24 cellular contexts compared by ENCODE assay signal in the genomic region with DNA sequence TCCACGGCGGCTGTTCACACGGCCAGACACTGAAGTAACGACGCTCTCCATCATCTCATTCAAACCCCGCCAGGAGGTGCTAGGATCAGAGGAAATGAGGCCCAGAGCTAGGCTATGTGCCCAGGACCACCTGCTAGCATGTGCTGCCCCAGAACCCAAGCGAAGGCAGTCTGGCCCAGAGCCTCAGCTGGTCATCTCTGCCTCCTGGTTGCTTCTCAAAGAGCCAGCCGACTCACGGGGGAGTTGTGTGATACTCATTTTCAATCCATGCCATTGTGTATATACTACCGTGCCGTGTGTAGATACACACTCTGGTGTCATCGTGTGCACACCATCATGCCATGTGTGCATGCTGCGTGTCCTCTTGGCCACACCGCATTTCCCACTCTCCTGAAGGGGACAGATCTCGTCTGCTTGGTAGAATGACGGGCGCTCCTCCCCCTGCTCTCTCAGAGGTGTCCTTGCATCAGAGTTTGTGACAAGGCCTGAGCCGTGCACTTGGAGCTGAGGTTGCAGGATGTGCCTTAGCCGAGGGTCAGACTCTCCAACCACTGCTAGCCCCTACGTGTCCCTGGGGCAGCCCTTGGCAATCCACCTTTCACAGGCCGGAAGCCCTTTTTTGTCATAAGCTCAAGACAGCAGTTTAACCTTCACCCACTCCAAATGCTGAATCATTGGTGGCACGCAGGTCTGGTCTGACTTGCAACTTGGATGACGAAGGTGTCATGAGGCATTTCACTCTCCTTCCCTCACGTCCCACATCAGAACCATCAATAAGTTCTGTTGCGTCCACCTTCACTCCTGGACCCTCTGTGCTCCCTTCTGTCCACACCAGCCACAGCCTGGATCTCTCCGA.
DNase-seq lines count a peak whose midpoint lies in the region; ATAC-seq and TF ChIP-seq lines count a peak whose summit lies in the region.
"Had no signal": no experiment of that assay in that cellular context is flagged by ENCODE, and none has a peak within 500 bp of the region (broad histone marks: within the 10 kb centered on the region; RNA-seq: fewer than 3 reads in every experiment).

No MANE protein-coding gene starts in this region.

- H3K9me3 ChIP-seq in PC-9 (ENCODE audit: insufficient read depth, low read depth) (no peaks in the 10 kb centered on the region; the same call in 1 of the 2 replicates), endodermal cell (ENCODE audit: control insufficient read depth, low read length) (peaks cover 6% of the 10 kb centered on the region)

- no peaks in the 10 kb centered on the region for H3K27me3 Mint-ChIP-seq in activated T-cell treated with anti-CD3 and anti-CD28 coated beads, Interleukin-2, amount 50 U/mL, for 24 hours
- no peaks in the 10 kb centered on the region for H3K27me3 Mint-ChIP-seq in activated T-cell treated with anti-CD3 and anti-CD28 coated beads, Interleukin-2, amount 50 U/mL, for 72 hours (ENCODE audit: low read depth)
- H3K27me3 Mint-ChIP-seq in endodermal cell (ENCODE audit: insufficient read depth) = no peaks in the 10 kb centered on the region
- H3K27me3 Mint-ChIP-seq in osteocyte (ENCODE audit: unreplicated experiment) = peaks cover 2% of the 10 kb centered on the region

- H3K36me3 ChIP-seq in PC-9 (ENCODE audit: low read depth) (no peaks in the 10 kb centered on the region), endodermal cell (ENCODE audit: control insufficient read depth, insufficient read depth, low read length) (no peaks in the 10 kb centered on the region)
- H3K36me3 ChIP-seq: MG63 had no signal

- H3K4me1 ChIP-seq in PC-9 (replicated peaks; ENCODE audit: insufficient read depth) (peaks cover 11% of the 10 kb centered on the region; the same call in 1 of the 2 replicates), endodermal cell (ENCODE audit: control insufficient read depth, insufficient read depth, low read length) (no peaks in the 10 kb centered on the region)

- no peak overlapping the region for H2AFZ ChIP-seq in PC-9

- H3K36me3 Mint-ChIP-seq in activated T-cell treated with anti-CD3 and anti-CD28 coated beads, Interleukin-2, amount 50 U/mL, for 24 hours (ENCODE audit: low read depth) = no peaks in the 10 kb centered on the region
- peaks cover 0 to 3% of the 10 kb centered on the region in 2 donors for H3K36me3 Mint-ChIP-seq in activated T-cell treated with anti-CD3 and anti-CD28 coated beads, Interleukin-2, amount 50 U/mL, for 72 hours (ENCODE audit: insufficient read depth in 2 of 2)
- H3K36me3 Mint-ChIP-seq in endodermal cell (ENCODE audit: low read depth) (no peaks in the 10 kb centered on the region), osteocyte (ENCODE audit: unreplicated experiment) (no peaks in the 10 kb centered on the region)

- no peaks in the 10 kb centered on the region for H3K9me3 Mint-ChIP-seq in activated T-cell treated with anti-CD3 and anti-CD28 coated beads, Interleukin-2, amount 50 U/mL, for 24 hours
- peaks cover 3 to 5% of the 10 kb centered on the region in 2 donors for H3K9me3 Mint-ChIP-seq in activated T-cell treated with anti-CD3 and anti-CD28 coated beads, Interleukin-2, amount 50 U/mL, for 72 hours
- H3K9me3 Mint-ChIP-seq in endodermal cell (no peaks in the 10 kb centered on the region), osteocyte (ENCODE audit: unreplicated experiment) (no peaks in the 10 kb centered on the region)
- H3K9me3 Mint-ChIP-seq: CD8-positive, alpha-beta memory T cell had no signal

- H3K4me3 Mint-ChIP-seq in activated T-cell treated with anti-CD3 and anti-CD28 coated beads, Interleukin-2, amount 50 U/mL, for 24 hours = no peak overlapping the region
- H3K4me3 Mint-ChIP-seq in activated T-cell treated with anti-CD3 and anti-CD28 coated beads, Interleukin-2, amount 50 U/mL, for 72 hours = no peak overlapping the region
- H3K4me3 Mint-ChIP-seq in endodermal cell = no peak overlapping the region
- no peak overlapping the region for H3K4me3 Mint-ChIP-seq in osteocyte (ENCODE audit: unreplicated experiment)
- H3K4me3 Mint-ChIP-seq: CD8-positive, alpha-beta memory T cell had no signal

- peak overlapping the region; percentile 47 for H3K27ac ChIP-seq in PC-9
- H3K27ac ChIP-seq in endodermal cell (ENCODE audit: low read depth, low read length) = no peak overlapping the region
- H3K27ac ChIP-seq: C4-2B had no signal

- no peaks in the 10 kb centered on the region for H3K27me3 ChIP-seq in PC-9 (ENCODE audit: insufficient read depth, low read depth)
- H3K27me3 ChIP-seq in endodermal cell (ENCODE audit: control insufficient read depth, insufficient read depth, low read length, poor library complexity, severe bottlenecking) = no peaks in the 10 kb centered on the region
- H3K27me3 ChIP-seq: MG63 had no signal

- 91 to 93% methylated on average over 19 to 26 of the region's 26 CpGs for WGBS in endodermal cell (ENCODE audit: insufficient coverage in 1 of 2, insufficient read length in 1 of 2), 2 experiments

- H3K9me2 ChIP-seq in PC-9 (ENCODE audit: insufficient read depth) = no peaks in the 10 kb centered on the region

- CTCF ChIA-PET in PC-9 (lab: Charles Lee) = no interaction called here
- CTCF ChIA-PET in HEK293T (lab: Yijun Ruan, JAX) = no interaction called here

- no peak overlapping the region for H3K27ac Mint-ChIP-seq in activated T-cell treated with anti-CD3 and anti-CD28 coated beads, Interleukin-2, amount 50 U/mL, for 24 hours
- no peak overlapping the region for H3K27ac Mint-ChIP-seq in activated T-cell treated with anti-CD3 and anti-CD28 coated beads, Interleukin-2, amount 50 U/mL, for 72 hours
- no peak overlapping the region for H3K27ac Mint-ChIP-seq in endodermal cell
- no peak overlapping the region for H3K27ac Mint-ChIP-seq in osteocyte (ENCODE audit: unreplicated experiment)

- POLR2A ChIA-PET in PC-9 (lab: Charles Lee; ENCODE audit: unreplicated experiment) = no interaction called here
- POLR2A ChIA-PET in HEK293T (lab: Yijun Ruan, JAX) = no interaction called here

- no peak for ATAC-seq in activated T-cell treated with anti-CD3 and anti-CD28 coated beads, Interleukin-2, amount 50 U/mL, for 72 hours (replicated peaks in 1 of 2)

- H3F3A ChIP-seq in PC-9 (ENCODE audit: insufficient read depth, low read depth) = peaks cover 19% of the 10 kb centered on the region; the same call in 1 of the 2 replicates

- BruUV-seq in PC-9 (replicated peaks; lab: Mats Ljungman, UMichigan) = no TSS peak

- H3K4me2 ChIP-seq in PC-9 = no peak overlapping the region

- H4K20me1 ChIP-seq in PC-9 (ENCODE audit: insufficient read depth) = no peaks in the 10 kb centered on the region

- DNase-seq in activated T-cell treated with anti-CD3 and anti-CD28 coated beads, Interleukin-2, amount 50 U/mL, for 24 hours = peak; percentile 20
- no peak for DNase-seq in activated T-cell treated with anti-CD3 and anti-CD28 coated beads, Interleukin-2, amount 50 U/mL, for 72 hours
- no peak for DNase-seq in PC-9
- DNase-seq in endodermal cell = peak; percentile 36
- peak; percentile 46 for DNase-seq in osteocyte (ENCODE audit: extremely low spot score, unreplicated experiment)
- DNase-seq in HEK293T (ENCODE audit: extremely low spot score) = no peak
- DNase-seq in GM19238 (ENCODE audit: insufficient read length, low spot score) = no peak
- DNase-seq in NCI-H1048 (lab: John Stamatoyannopoulos, UW) = no peak
- DNase-seq: AML-193; Calu3; CD8-positive, alpha-beta memory T cell; DMS153; GDM1; GOT3; Kasumi-1; MG63; NCI-H1417 treated with DMSO at 0.1 percent for 48 hours; NCI-H187 treated with DMSO at 0.1 percent for 48 hours; NCI-H2107; NCI-H446 treated with DMSO at 0.1 percent for 48 hours; NCI-H526 treated with DMSO at 0.1 percent for 48 hours; OCI-M1; SHP77 had no signal

- no peak overlapping the region for H3K9ac ChIP-seq in endodermal cell (ENCODE audit: extremely low read depth, low read length, poor library complexity, severe bottlenecking)

- H3K4me1 Mint-ChIP-seq in activated T-cell treated with anti-CD3 and anti-CD28 coated beads, Interleukin-2, amount 50 U/mL, for 24 hours (ENCODE audit: low read depth) = no peaks in the 10 kb centered on the region
- H3K4me1 Mint-ChIP-seq in activated T-cell treated with anti-CD3 and anti-CD28 coated beads, Interleukin-2, amount 50 U/mL, for 72 hours (ENCODE audit: low read depth) = peaks cover under 1% of the 10 kb centered on the region
- no peaks in the 10 kb centered on the region for H3K4me1 Mint-ChIP-seq in endodermal cell
- H3K4me1 Mint-ChIP-seq in osteocyte (ENCODE audit: unreplicated experiment) = no peaks in the 10 kb centered on the region
- H3K4me1 Mint-ChIP-seq: CD8-positive, alpha-beta memory T cell had no signal

- TF ChIP-seq CTCF in PC-9 (conservative IDR thresholded peaks at IDR 0.05) (no peak), endodermal cell (conservative IDR thresholded peaks at IDR 0.05) (no peak), osteocyte (IDR thresholded peaks at IDR 0.05) (no peak)

- H3K4me3 ChIP-seq in PC-9 (no peak overlapping the region), endodermal cell (ENCODE audit: low read length) (no peak overlapping the region)
- H3K4me3 ChIP-seq: MG63 had no signal

- intact Hi-C loops in PC-9 (cut with micrococcal nuclease; ENCODE audit: unreplicated experiment) = no loop called here

- H3K79me2 ChIP-seq in PC-9 (ENCODE audit: low read depth) = no peaks in the 10 kb centered on the region

TF ChIP-seq in HEK293T, 16 proteins besides CTCF, POLR2A, EP300 and RAD21 (continues in another document):
- TF ChIP-seq LEF1 (IDR thresholded peaks at IDR 0.05; ENCODE audit: borderline replicate concordance) (no peak), TARDBP (IDR thresholded peaks at IDR 0.05) (no peak), L3MBTL2 (conservative IDR thresholded peaks at IDR 0.05) (no peak), NFRKB (IDR thresholded peaks at IDR 0.05) (no peak), ELF4 (IDR thresholded peaks at IDR 0.05) (no peak), SP1 (IDR thresholded peaks at IDR 0.05) (no peak), SUZ12 (IDR thresholded peaks at IDR 0.05) (no peak), FOXA1 (IDR thresholded peaks at IDR 0.05) (no peak), ARNT (IDR thresholded peaks at IDR 0.05) (no peak), HDGF (IDR thresholded peaks at IDR 0.05; ENCODE audit: borderline replicate concordance) (no peak), CTBP1 (IDR thresholded peaks at IDR 0.05; ENCODE audit: borderline replicate concordance) (no peak), ZNF384 (IDR thresholded peaks at IDR 0.05) (no peak), BHLHE40 (IDR thresholded peaks at IDR 0.05; ENCODE audit: borderline replicate concordance) (no peak), FOXM1 (IDR thresholded peaks at IDR 0.05; ENCODE audit: borderline replicate concordance) (no peak)
- TF ChIP-seq, protein P1, sequence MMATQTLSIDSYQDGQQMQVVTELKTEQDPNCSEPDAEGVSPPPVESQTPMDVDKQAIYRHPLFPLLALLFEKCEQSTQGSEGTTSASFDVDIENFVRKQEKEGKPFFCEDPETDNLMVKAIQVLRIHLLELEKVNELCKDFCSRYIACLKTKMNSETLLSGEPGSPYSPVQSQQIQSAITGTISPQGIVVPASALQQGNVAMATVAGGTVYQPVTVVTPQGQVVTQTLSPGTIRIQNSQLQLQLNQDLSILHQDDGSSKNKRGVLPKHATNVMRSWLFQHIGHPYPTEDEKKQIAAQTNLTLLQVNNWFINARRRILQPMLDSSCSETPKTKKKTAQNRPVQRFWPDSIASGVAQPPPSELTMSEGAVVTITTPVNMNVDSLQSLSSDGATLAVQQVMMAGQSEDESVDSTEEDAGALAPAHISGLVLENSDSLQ (IDR thresholded peaks at IDR 0.05) = no peak

Comparison
In these comparisons a context has a peak if more than half of its experiments do, and no peak if none do; other contexts are left out.
1. DNase-seq: peak in activated T-cell treated with anti-CD3 and anti-CD28 coated beads, Interleukin-2, amount 50 U/mL, for 24 hours (single experiment), endodermal cell (single experiment) and osteocyte (single experiment); none in activated T-cell treated with anti-CD3 and anti-CD28 coated beads, Interleukin-2, amount 50 U/mL, for 72 hours (0 of 2), PC-9 (0 of 2), HEK293T (single experiment), GM19238 (single experiment) and NCI-H1048 (single experiment).